In the genomic region with DNA sequence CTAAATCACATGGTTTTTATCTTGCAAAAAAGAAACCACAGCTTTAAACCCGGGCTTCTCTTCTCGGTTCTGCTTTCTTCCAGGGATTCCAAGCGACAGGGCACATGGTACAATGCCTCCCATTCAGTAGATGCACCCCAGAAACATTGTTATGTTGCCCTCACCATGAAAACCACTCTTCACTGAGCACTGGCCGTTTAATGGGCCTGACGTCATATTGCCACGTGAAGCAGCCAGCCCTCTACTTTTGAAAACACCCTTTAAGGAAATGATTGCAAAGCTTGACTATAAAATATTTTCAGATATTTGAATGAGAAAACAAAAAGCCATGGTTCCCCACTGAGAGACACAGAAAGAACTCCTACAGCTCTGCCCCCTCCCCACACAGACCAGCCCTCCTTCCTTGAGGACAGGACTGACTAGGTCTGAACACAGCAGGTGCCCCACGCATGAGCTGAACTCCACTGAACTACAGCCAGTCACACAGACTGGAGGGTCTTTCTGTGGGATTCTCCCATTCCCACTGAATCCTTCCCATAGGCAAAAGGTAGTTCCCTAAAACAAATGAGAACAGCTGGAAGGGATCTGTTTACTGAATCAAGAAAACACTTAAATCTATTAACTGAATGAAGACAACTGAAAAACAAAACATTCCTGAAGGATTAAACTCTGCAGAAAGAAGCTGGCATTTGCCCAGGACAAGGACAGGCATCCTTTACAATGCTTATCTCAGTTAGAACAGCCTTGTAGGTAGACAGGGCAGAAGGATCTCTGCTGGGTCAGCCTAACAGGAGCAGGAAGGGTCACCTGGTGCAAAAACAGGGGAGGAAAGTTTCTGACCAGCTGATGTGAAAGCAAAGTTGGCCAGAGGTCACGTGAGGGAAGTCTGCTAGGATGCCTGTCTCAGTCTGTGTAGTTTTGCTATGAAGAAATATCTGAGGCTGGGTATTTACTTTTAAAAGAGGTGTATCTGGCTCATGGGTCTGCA, we compare ENCODE assay signal across 9 cellular contexts.
DNase-seq lines count a peak whose midpoint lies in the region; ATAC-seq and TF ChIP-seq lines count a peak whose summit lies in the region.
"Had no signal": no experiment of that assay in that cellular context is flagged by ENCODE, and none has a peak within 500 bp of the region (broad histone marks: within the 10 kb centered on the region; RNA-seq: fewer than 3 reads in every experiment).

No MANE protein-coding gene starts in this region.

- POLR2A ChIA-PET in Panc1 (lab: Charles Lee), result no interaction called here

- no peak; the same call in 1 of the 2 replicates for ATAC-seq in Panc1
- no peak for ATAC-seq in Right ventricle myocardium superior (ENCODE audit: poor library complexity)
- no peak for ATAC-seq in HG02970 (IDR thresholded peaks at IDR 0.05; ENCODE audit: low FRiP score, unreplicated experiment)

- intact Hi-C loops in Panc1 (cut with micrococcal nuclease; ENCODE audit: unreplicated experiment), result no loop called here
- intact Hi-C loops in Right ventricle myocardium superior (cut with DNase I), result no loop called here

- H3K27ac ChIP-seq in Panc1 (ENCODE audit: low read length), result peak overlapping the region; percentile 51; the same call in 1 of the 2 replicates
- no peak overlapping the region for H3K27ac ChIP-seq in rectal smooth muscle tissue (ENCODE audit: low read depth, low read length)

- H3K9me3 ChIP-seq in Panc1 (ENCODE audit: control insufficient read depth, insufficient read depth, low read depth, low read length), result no peaks in the 10 kb centered on the region

- DNase-seq in GM04503 (ENCODE audit: low read depth) (peak; percentile 27), Panc1 (ENCODE audit: low read depth, low spot score) (no peak), fibroblast of gingiva (ENCODE audit: low read depth) (peak; percentile 16), Right ventricle myocardium superior (no peak), SHP77 (lab: John Stamatoyannopoulos, UW) (no peak), CD1c-positive myeloid dendritic cell (ENCODE audit: extremely low spot score) (no peak)
- DNase-seq: stimulated activated CD4-positive, alpha-beta T cell treated with anti-CD3 and anti-CD28 coated beads, Interleukin-4, amount 100 ng/mL, for 1 hour had no signal

- H3K36me3 ChIP-seq in Panc1 (ENCODE audit: control insufficient read depth, insufficient read depth, low read length), result no peaks in the 10 kb centered on the region
- no peaks in the 10 kb centered on the region for H3K36me3 ChIP-seq in rectal smooth muscle tissue (ENCODE audit: control insufficient read depth, insufficient read depth, low read length)

- in situ Hi-C loops in Panc1 (cut with HindIII; ENCODE audit: low pct_unique_long_range_greater_than_20kb, low sequenced_read_pairs), result no loop called here

- CTCF ChIA-PET in Panc1 (lab: Charles Lee), result no interaction called here

- H3K27me3 ChIP-seq in Panc1 (ENCODE audit: control insufficient read depth, insufficient read depth, low read length) (no peaks in the 10 kb centered on the region), rectal smooth muscle tissue (ENCODE audit: control insufficient read depth, insufficient read depth, low read length) (no peaks in the 10 kb centered on the region)

- H3K4me1 ChIP-seq in Panc1 (ENCODE audit: control insufficient read depth, insufficient read depth, low read length) (peaks cover 8% of the 10 kb centered on the region), rectal smooth muscle tissue (ENCODE audit: control insufficient read depth, insufficient read depth, low read length) (no peaks in the 10 kb centered on the region)

- no TSS peak for BruUV-seq in Panc1 (replicated peaks; lab: Mats Ljungman, UMichigan)

- H3K9ac ChIP-seq in rectal smooth muscle tissue (ENCODE audit: low read length), result no peak overlapping the region

- no peak for TF ChIP-seq CTCF in Panc1 (IDR thresholded peaks at IDR 0.05)

- no peak overlapping the region for H3K4me3 ChIP-seq in Panc1 (ENCODE audit: low read depth in 2 of 2, low read length in 2 of 2)
- H3K4me3 ChIP-seq in rectal smooth muscle tissue (ENCODE audit: low read length), result peak overlapping the region; percentile 32

Comparison
In these comparisons a context has a peak if more than half of its experiments do, and no peak if none do; other contexts are left out.
1. DNase-seq: peak in GM04503 (single experiment) and fibroblast of gingiva (single experiment); none in Panc1 (single experiment), Right ventricle myocardium superior (single experiment), SHP77 (0 of 2) and CD1c-positive myeloid dendritic cell (single experiment).